In genomic region chr1:24964811-24965570, GRCh38 we compare ENCODE assay signal across 8 cellular contexts. TPM values are rescaled to one million over a fixed set of nuclear protein-coding genes. Genes with fewer than 3 reads are reported as not detected.
DNase-seq lines count a peak whose midpoint lies in the region; ATAC-seq and TF ChIP-seq lines count a peak whose summit lies in the region.

No MANE protein-coding gene starts in this region.

- no peak for TF ChIP-seq CTCF in right atrium auricular region (IDR thresholded peaks at IDR 0.05)

- H3K9me3 ChIP-seq in right atrium auricular region = no peaks in the 10 kb centered on the region
- no peaks in the 10 kb centered on the region for H3K9me3 ChIP-seq in effector memory CD4-positive, alpha-beta T cell (ENCODE audit: control insufficient read depth, low read length)

- H3K4me3 ChIP-seq in right atrium auricular region = no peak overlapping the region
- peak overlapping the region; percentile 29 for H3K4me3 ChIP-seq in effector memory CD4-positive, alpha-beta T cell (ENCODE audit: insufficient read depth, low read depth, low read length, poor library complexity, severe bottlenecking)

- intact Hi-C loops in left cardiac atrium (cut with DNase I) = no loop called here

- H3K27ac ChIP-seq in right atrium auricular region = no peak overlapping the region
- peak overlapping the region; percentile 76 for H3K27ac ChIP-seq in effector memory CD4-positive, alpha-beta T cell (ENCODE audit: insufficient read depth, low read length, poor library complexity, severe bottlenecking)

- DNase-seq in left cardiac atrium (peak; percentile 45), right atrium auricular region (ENCODE audit: low spot score) (no peak), cerebellum (ENCODE audit: low spot score) (no peak), ecto neural progenitor cell (ENCODE audit: low spot score) (no peak)
- peak; percentile 83 to 89 for DNase-seq in activated CD4-positive, alpha-beta T cell treated with anti-CD3 and anti-CD28 coated beads for 4 hours
- DNase-seq in effector memory CD4-positive, alpha-beta T cell = peak; percentile 86 to 87 (median 86)
- peak; percentile 88 for DNase-seq in stimulated activated CD8-positive, alpha-beta memory T cell treated with anti-CD3 and anti-CD28 coated beads, Interleukin-12 subunit alpha, Interleukin-12 subunit beta, amount 100 ng/mL, for 24 hours (ENCODE audit: extremely low read depth)

- H3K4me1 ChIP-seq in right atrium auricular region = no peaks in the 10 kb centered on the region
- peaks cover 35% of the 10 kb centered on the region for H3K4me1 ChIP-seq in effector memory CD4-positive, alpha-beta T cell (ENCODE audit: control insufficient read depth, insufficient read depth, low read length, poor library complexity, severe bottlenecking)

- no peaks in the 10 kb centered on the region for H3K36me3 ChIP-seq in right atrium auricular region
- no peaks in the 10 kb centered on the region for H3K36me3 ChIP-seq in effector memory CD4-positive, alpha-beta T cell (ENCODE audit: control insufficient read depth, insufficient read depth, low read length)

- ATAC-seq in left cardiac atrium = peak; percentile 57 to 74
- ATAC-seq in HG03432 (IDR thresholded peaks at IDR 0.05; ENCODE audit: unreplicated experiment) = peak; percentile 91

- no peaks in the 10 kb centered on the region for H3K27me3 ChIP-seq in right atrium auricular region
- no peaks in the 10 kb centered on the region for H3K27me3 ChIP-seq in effector memory CD4-positive, alpha-beta T cell (replicated peaks; ENCODE audit: control insufficient read depth, insufficient read depth, low read length, poor library complexity, severe bottlenecking)

RNA-seq across cellular contexts. Expression of gene RUNX3, which starts 34.9 kb away (rescaled TPM):
- total RNA-seq in left cardiac atrium (1 to 10 TPM; 1.3 to 2.4 TPM), right atrium auricular region (1 to 10 TPM in 1 of 2 donors, under 1 TPM in 1; 0.48 to 2.3 TPM), cerebellum (not detected)

Comparison
In these comparisons a context has a peak if more than half of its experiments do, and no peak if none do; other contexts are left out.
1. DNase-seq: peak in left cardiac atrium (single experiment), activated CD4-positive, alpha-beta T cell treated with anti-CD3 and anti-CD28 coated beads for 4 hours (2 of 2), effector memory CD4-positive, alpha-beta T cell (3 of 3) and stimulated activated CD8-positive, alpha-beta memory T cell treated with anti-CD3 and anti-CD28 coated beads, Interleukin-12 subunit alpha, Interleukin-12 subunit beta, amount 100 ng/mL, for 24 hours (single experiment); none in right atrium auricular region (single experiment), cerebellum (single experiment) and ecto neural progenitor cell (single experiment).